In genomic region chr1:241900381-241900780, GRCh38 we compare ENCODE assay signal across 30 cellular contexts. TPM values are rescaled to one million over a fixed set of nuclear protein-coding genes. Genes with fewer than 3 reads are reported as not detected.
"Had no signal": no experiment of that assay in that cellular context is flagged by ENCODE, and none has a peak within 500 bp of the region (broad histone marks: within the 10 kb centered on the region; RNA-seq: fewer than 3 reads in every experiment).

No MANE protein-coding gene starts in this region.

- DNase-seq: stimulated activated CD4-positive, alpha-beta T cell treated with anti-CD3 and anti-CD28 coated beads, Interleukin-2, amount 100 ng/mL, for 48 hours; stimulated activated CD4-positive, alpha-beta T cell treated with anti-CD3 and anti-CD28 coated beads, Interleukin-4, amount 100 ng/mL, for 1 hour; stimulated activated CD4-positive, alpha-beta T cell treated with anti-CD3 and anti-CD28 coated beads, Interleukin-4, amount 100 ng/mL, for 24 hours; stimulated activated CD4-positive, alpha-beta T cell treated with anti-CD3 and anti-CD28 coated beads, Interleukin-4, amount 100 ng/mL, for 4 hours; stimulated activated CD8-positive, alpha-beta memory T cell treated with anti-CD3 and anti-CD28 coated beads, Interleukin-4, amount 100 ng/mL, for 48 hours; stimulated activated naive B cell treated with anti-CD40 and anti-IgM and Interleukin-4, amounts not matched to agents 10 μg/mL and 1 μg/mL and 100 μg/mL, for 72 hours; stimulated activated naive CD4-positive, alpha-beta T cell; stimulated activated naive CD8-positive, alpha-beta T cell treated with anti-CD3 and anti-CD28 coated beads, Interleukin-15, amount 100 ng/mL, for 72 hours; stimulated activated naive CD8-positive, alpha-beta T cell treated with anti-CD3 and anti-CD28 coated beads, Interleukin-15, Interleukin-2, amounts not matched to agents 100 U/mL and 50 U/mL, for 24 hours; stomach; substantia nigra; testis; thyroid gland; tibial artery; transverse colon; trophoblast cell; upper lobe of left lung; upper lobe of right lung; uterus had no signal

- ATAC-seq: stimulated activated effector memory CD8-positive, alpha-beta T cell treated with anti-CD3 and anti-CD28 coated beads, Interleukin-12 subunit alpha, Interleukin-12 subunit beta, amount 100 ng/mL, for 72 hours; stimulated activated memory B cell treated with anti-CD40 and anti-IgM and Interleukin-4, amounts not matched to agents 10 μg/mL and 1 μg/mL and 100 μg/mL, for 72 hours; stimulated activated naive B cell treated with anti-CD40 and anti-IgM and Interleukin-4, amounts not matched to agents 10 μg/mL and 1 μg/mL and 100 μg/mL, for 72 hours; stimulated activated naive CD8-positive, alpha-beta T cell treated with anti-CD3 and anti-CD28 coated beads, Interleukin-15, amount 100 ng/mL, for 72 hours; stimulated activated naive CD8-positive, alpha-beta T cell treated with anti-CD3 and anti-CD28 coated beads, Interleukin-15, Interleukin-2, amounts not matched to agents 100 U/mL and 50 U/mL, for 24 hours; upper lobe of right lung had no signal

- H3K27me3 ChIP-seq: stomach, suprapubic skin, testis, thyroid gland, tibial artery, tibial nerve, transverse colon, upper lobe of left lung, upper lobe of right lung, uterus, vagina had no signal

- H3K4me3 ChIP-seq: stomach, suprapubic skin, testis, thoracic aorta, thyroid gland, tibial artery, tibial nerve, transverse colon, upper lobe of left lung, upper lobe of right lung, uterus, vagina had no signal

- H3K36me3 ChIP-seq: stomach, suprapubic skin, thoracic aorta, thyroid gland, tibial artery, tibial nerve, transverse colon, upper lobe of left lung, upper lobe of right lung, uterus, vagina had no signal

- FAIRE-seq: urothelium cell line had no signal

- H3K9me3 ChIP-seq: stomach, suprapubic skin, testis, thoracic aorta, thyroid gland, tibial nerve, transverse colon, upper lobe of left lung, upper lobe of right lung, uterus, vagina had no signal

- H3K4me1 ChIP-seq: stomach, suprapubic skin, testis, thyroid gland, tibial artery, tibial nerve, transverse colon, upper lobe of left lung, upper lobe of right lung, uterus, vagina had no signal

- H3K27ac ChIP-seq: stomach, suprapubic skin, testis, thoracic aorta, thyroid gland, tibial artery, tibial nerve, transverse colon, upper lobe of left lung, upper lobe of right lung, uterus, vagina had no signal

RNA-seq across cellular contexts. Expression of gene BECN2, which starts 57.2 kb away (rescaled TPM):
- total RNA-seq: stomach, subcutaneous adipose tissue, suprapubic skin, temporal lobe, testis, thoracic aorta, thyroid gland, tibial nerve, transverse colon, upper lobe of left lung, upper lobe of right lung, ureter, urinary bladder, uterus, vagina had no signal
- polyA plus RNA-seq: stomach, urinary bladder had no signal
